Comparison of ENCODE assay signal across 8 cellular contexts in the genomic region with DNA sequence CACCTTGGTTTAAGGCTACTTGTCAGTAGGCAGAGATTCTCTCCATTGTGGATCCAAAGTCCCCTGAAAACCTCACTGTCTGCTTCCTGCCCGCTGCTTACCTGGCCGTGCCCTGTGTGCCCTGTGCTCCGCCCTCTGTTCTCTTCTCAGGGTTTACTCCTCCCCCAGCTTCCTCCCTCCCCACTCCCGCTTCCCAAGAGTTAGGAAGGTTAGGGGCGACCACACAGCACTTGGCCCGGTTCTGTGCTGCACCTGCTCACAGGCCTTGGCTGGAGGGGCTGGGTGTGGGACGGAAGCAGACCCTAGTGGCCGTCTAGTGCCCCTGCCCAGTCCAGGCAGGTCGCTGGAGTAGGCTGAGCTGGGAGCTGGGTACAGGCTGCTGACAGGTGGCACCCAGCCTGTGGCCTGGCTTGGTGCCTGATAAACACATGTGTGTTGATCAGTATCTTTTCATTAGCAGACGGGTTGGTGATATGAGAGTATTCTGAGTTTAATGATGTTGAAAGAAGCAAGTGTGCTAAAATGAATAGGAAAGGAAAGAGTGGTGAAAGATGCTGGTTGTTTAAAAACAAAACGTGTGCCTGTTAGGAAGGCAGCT. TPM values are rescaled to one million over a fixed set of nuclear protein-coding genes. Genes with fewer than 3 reads are reported as not detected.
DNase-seq lines count a peak whose midpoint lies in the region; ATAC-seq and TF ChIP-seq lines count a peak whose summit lies in the region.

No MANE protein-coding gene starts in this region.

- H3K4me1 Mint-ChIP-seq in progenitor cell of endocrine pancreas (ENCODE audit: low read depth): peaks cover 4% of the 10 kb centered on the region

- intact Hi-C loops in colonic mucosa (cut with DNase I): no loop called here

- H3K4me3 Mint-ChIP-seq in progenitor cell of endocrine pancreas (ENCODE audit: low read depth): no peak overlapping the region

- no peaks in the 10 kb centered on the region for H3K27me3 Mint-ChIP-seq in progenitor cell of endocrine pancreas

- ATAC-seq in GM21825 (IDR thresholded peaks at IDR 0.05; ENCODE audit: unreplicated experiment): no peak
- ATAC-seq in HG03342 (IDR thresholded peaks at IDR 0.05; ENCODE audit: unreplicated experiment): no peak

- no peak overlapping the region for H3K27ac Mint-ChIP-seq in progenitor cell of endocrine pancreas

- TF ChIP-seq CTCF in colonic mucosa (IDR thresholded peaks at IDR 0.05) (no peak), progenitor cell of endocrine pancreas (IDR thresholded peaks at IDR 0.05; ENCODE audit: unreplicated experiment) (peak; percentile 20)

- peak overlapping the region in 1 of 2 donors; percentile 75 for H3K9ac ChIP-seq in colonic mucosa (ENCODE audit: low read depth in 2 of 2, low read length in 2 of 2)

- no peaks in the 10 kb centered on the region for H3K9me3 ChIP-seq in colonic mucosa

- peak overlapping the region; percentile 69 for H3K27ac ChIP-seq in colonic mucosa

- H3K4me1 ChIP-seq in colonic mucosa: peaks cover 9% of the 10 kb centered on the region

- DNase-seq in NCI-H1436 (lab: John Stamatoyannopoulos, UW): peak; percentile 23
- DNase-seq in NCI-H1436 treated with DMSO at 0.1 percent for 48 hours (lab: John Stamatoyannopoulos, UW): no peak
- peak; percentile 82 for DNase-seq in colonic mucosa
- no peak for DNase-seq in progenitor cell of endocrine pancreas (ENCODE audit: low spot score, unreplicated experiment)
- no peak for DNase-seq in NK-92 treated with Interleukin-12 subunit alpha and Interleukin-12 subunit beta, amount 100 ng/mL, for 24 hours (lab: John Stamatoyannopoulos, UW)

- no peak overlapping the region for H3K4me3 ChIP-seq in colonic mucosa

- H3K36me3 Mint-ChIP-seq in progenitor cell of endocrine pancreas (ENCODE audit: insufficient read depth): no peaks in the 10 kb centered on the region

- H3K27me3 ChIP-seq in colonic mucosa: no peaks in the 10 kb centered on the region

- no peaks in the 10 kb centered on the region for H3K36me3 ChIP-seq in colonic mucosa

- no peaks in the 10 kb centered on the region for H3K9me3 Mint-ChIP-seq in progenitor cell of endocrine pancreas (ENCODE audit: low read depth)

TF ChIP-seq in PFSK-1, 5 proteins besides CTCF, POLR2A, EP300 and RAD21:
- TF ChIP-seq TAF1 (IDR thresholded peaks at IDR 0.05; ENCODE audit: borderline replicate concordance, insufficient read depth, low read length) (no peak), SIN3A (IDR thresholded peaks at IDR 0.05; ENCODE audit: borderline replicate concordance, insufficient read depth, low read length) (no peak), FOXP2 (optimal IDR thresholded peaks at IDR 0.05; ENCODE audit: borderline replicate concordance, extremely low read depth, extremely low read length, insufficient read depth) (peak; percentile 61), POLR2AphosphoS5 (IDR thresholded peaks at IDR 0.05; ENCODE audit: low read depth, low read length) (no peak)
- TF ChIP-seq, protein P1, sequence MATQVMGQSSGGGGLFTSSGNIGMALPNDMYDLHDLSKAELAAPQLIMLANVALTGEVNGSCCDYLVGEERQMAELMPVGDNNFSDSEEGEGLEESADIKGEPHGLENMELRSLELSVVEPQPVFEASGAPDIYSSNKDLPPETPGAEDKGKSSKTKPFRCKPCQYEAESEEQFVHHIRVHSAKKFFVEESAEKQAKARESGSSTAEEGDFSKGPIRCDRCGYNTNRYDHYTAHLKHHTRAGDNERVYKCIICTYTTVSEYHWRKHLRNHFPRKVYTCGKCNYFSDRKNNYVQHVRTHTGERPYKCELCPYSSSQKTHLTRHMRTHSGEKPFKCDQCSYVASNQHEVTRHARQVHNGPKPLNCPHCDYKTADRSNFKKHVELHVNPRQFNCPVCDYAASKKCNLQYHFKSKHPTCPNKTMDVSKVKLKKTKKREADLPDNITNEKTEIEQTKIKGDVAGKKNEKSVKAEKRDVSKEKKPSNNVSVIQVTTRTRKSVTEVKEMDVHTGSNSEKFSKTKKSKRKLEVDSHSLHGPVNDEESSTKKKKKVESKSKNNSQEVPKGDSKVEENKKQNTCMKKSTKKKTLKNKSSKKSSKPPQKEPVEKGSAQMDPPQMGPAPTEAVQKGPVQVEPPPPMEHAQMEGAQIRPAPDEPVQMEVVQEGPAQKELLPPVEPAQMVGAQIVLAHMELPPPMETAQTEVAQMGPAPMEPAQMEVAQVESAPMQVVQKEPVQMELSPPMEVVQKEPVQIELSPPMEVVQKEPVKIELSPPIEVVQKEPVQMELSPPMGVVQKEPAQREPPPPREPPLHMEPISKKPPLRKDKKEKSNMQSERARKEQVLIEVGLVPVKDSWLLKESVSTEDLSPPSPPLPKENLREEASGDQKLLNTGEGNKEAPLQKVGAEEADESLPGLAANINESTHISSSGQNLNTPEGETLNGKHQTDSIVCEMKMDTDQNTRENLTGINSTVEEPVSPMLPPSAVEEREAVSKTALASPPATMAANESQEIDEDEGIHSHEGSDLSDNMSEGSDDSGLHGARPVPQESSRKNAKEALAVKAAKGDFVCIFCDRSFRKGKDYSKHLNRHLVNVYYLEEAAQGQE (IDR thresholded peaks at IDR 0.05; ENCODE audit: insufficient read depth in 1 of 2, low read depth in 2 of 2, low read length in 2 of 2): no peak
TF ChIP-seq in PFSK-1: peak in this region for 1.

RNA-seq across cellular contexts. Expression of gene GRAMD4, which starts 40.5 kb away (rescaled TPM):
- 15.4 TPM for polyA plus RNA-seq in PFSK-1 (2012; ENCODE audit: insufficient read length, low read depth)
- total RNA-seq in colonic mucosa (100 to 1,000 TPM; 118 to 141 TPM), progenitor cell of endocrine pancreas (68.8 and 74.5 TPM in 2 replicates)

Comparison
In these comparisons a context has a peak if more than half of its experiments do, and no peak if none do; other contexts are left out.
1. DNase-seq: peak in NCI-H1436 (single experiment) and colonic mucosa (single experiment); none in NCI-H1436 treated with DMSO at 0.1 percent for 48 hours (single experiment), progenitor cell of endocrine pancreas (single experiment) and NK-92 treated with Interleukin-12 subunit alpha and Interleukin-12 subunit beta, amount 100 ng/mL, for 24 hours (single experiment).